In genomic region chr3:189797103-189797850, GRCh38 we compare ENCODE assay signal across 15 cellular contexts.
A peak's percentile ranks its signal among the peaks of the same experiment; 100 is the strongest.
DNase-seq lines count a peak whose midpoint lies in the region; ATAC-seq, FAIRE-seq and TF ChIP-seq lines count a peak whose summit lies in the region.
"Had no signal": no experiment of that assay in that cellular context is flagged by ENCODE, and none has a peak within 500 bp of the region (broad histone marks: within the 10 kb centered on the region; RNA-seq: fewer than 3 reads in every experiment).

No MANE protein-coding gene starts in this region.

- H2BK5ac ChIP-seq in H1 (ENCODE audit: low read depth, low read length): no peak overlapping the region
- no peak overlapping the region for H2BK5ac ChIP-seq in mesendoderm (ENCODE audit: low read length)

- H2BK15ac ChIP-seq in H1 (ENCODE audit: low read length) (no peak overlapping the region), mesendoderm (replicated peaks; ENCODE audit: low read depth) (no peak overlapping the region)

- TF ChIP-seq RAD21 in H1 (IDR thresholded peaks at IDR 0.05 in 1 of 2, conservative IDR thresholded peaks at IDR 0.05 in 1 of 2; ENCODE audit: low read depth in 2 of 2, low read length in 2 of 2): no peak

- no peak overlapping the region for H2BK120ac ChIP-seq in H1 (replicated peaks; ENCODE audit: low read depth, low read length)
- no peak overlapping the region for H2BK120ac ChIP-seq in mesendoderm (ENCODE audit: low read depth, low read length)

- POLR2A ChIA-PET in H1 (lab: Charles Lee; ENCODE audit: partially characterized antibody) (interaction anchor here (0.5 kb wide), 1 partner anchor 17 kb away, joined by 4 read pairs; no protein-coding TSS in a partner anchor), GM10248 (lab: Yijun Ruan, JAX) (no interaction called here)

- no peaks in the 10 kb centered on the region for H3K79me1 ChIP-seq in H1 (ENCODE audit: low read depth, low read length)
- no peaks in the 10 kb centered on the region for H3K79me1 ChIP-seq in mesendoderm (ENCODE audit: low read length)

- H3K27ac ChIP-seq in H1 (ENCODE audit: low read depth, low read length) (no peak overlapping the region), mesendoderm (ENCODE audit: low read depth, low read length) (no peak overlapping the region), suprapubic skin (peak overlapping the region; percentile 79), upper lobe of left lung (no peak overlapping the region)
- H3K27ac ChIP-seq: BLaER1 treated with 17β-estradiol and CSF1 and Interleukin-3, amounts not matched to agents 10 nM and 100 nM had no signal

- H4K8ac ChIP-seq in H1 (ENCODE audit: extremely low read depth, insufficient read depth, low read length) (no peak overlapping the region), mesendoderm (ENCODE audit: low read depth, low read length) (no peak overlapping the region)

- H3K4me2 ChIP-seq in H1 (ENCODE audit: insufficient read depth in 1 of 2, low read depth in 2 of 2, low read length in 2 of 2): no peak overlapping the region
- H3K4me2 ChIP-seq in mesendoderm (ENCODE audit: low read length): no peak overlapping the region
- H3K4me2 ChIP-seq: BLaER1 treated with 17β-estradiol and CSF1 and Interleukin-3, amounts not matched to agents 10 nM and 100 nM; SK-N-SH had no signal

- H3K27me3 ChIP-seq in H1 (replicated peaks in 1 of 4; ENCODE audit: control insufficient read depth in 3 of 4, extremely low read depth in 1 of 4, insufficient read depth in 3 of 4, low read length in 3 of 4) (peaks cover 2 to 16% (median 5%) of the 10 kb centered on the region in 4 experiments), mesendoderm (ENCODE audit: insufficient read depth, low read length, poor library complexity) (no peaks in the 10 kb centered on the region), suprapubic skin (no peaks in the 10 kb centered on the region), upper lobe of left lung (no peaks in the 10 kb centered on the region)
- H3K27me3 ChIP-seq: BLaER1 treated with 17β-estradiol and CSF1 and Interleukin-3, amounts not matched to agents 10 nM and 100 nM had no signal

- no peak overlapping the region for H2BK20ac ChIP-seq in H1 (ENCODE audit: low read length)

- ATAC-seq in upper lobe of left lung (ENCODE audit: low FRiP score in 2 of 2): no peak
- no peak for ATAC-seq in HG02970 (IDR thresholded peaks at IDR 0.05; ENCODE audit: low FRiP score, unreplicated experiment)
- ATAC-seq: PC-3 had no signal

- TF ChIP-seq CTCF in H1 (IDR thresholded peaks at IDR 0.05; ENCODE audit: control extremely low read depth in 1 of 3, insufficient read depth in 1 of 3, low read depth in 1 of 3, low read length in 3 of 3): no peak
- no peak for TF ChIP-seq CTCF in suprapubic skin (IDR thresholded peaks at IDR 0.05)
- TF ChIP-seq CTCF in GM10248 (IDR thresholded peaks at IDR 0.05; ENCODE audit: control extremely low read depth, extremely low read depth, low read depth, missing control alignments): no peak
- no peak for TF ChIP-seq CTCF in upper lobe of left lung (IDR thresholded peaks at IDR 0.05)

- H3K4me1 ChIP-seq in H1 (replicated peaks in 1 of 4; ENCODE audit: control insufficient read depth in 3 of 4, insufficient read depth in 4 of 4, low read length in 3 of 4) (peaks cover 0 to 3% (median 0%) of the 10 kb centered on the region in 4 experiments; a peak in 1 of 7 replicates), mesendoderm (ENCODE audit: control insufficient read depth, low read depth, low read length) (no peaks in the 10 kb centered on the region), suprapubic skin (peaks cover 34% of the 10 kb centered on the region), upper lobe of left lung (no peaks in the 10 kb centered on the region)
- H3K4me1 ChIP-seq: BLaER1 treated with 17β-estradiol and CSF1 and Interleukin-3, amounts not matched to agents 10 nM and 100 nM; HAP-1 had no signal

- peak; percentile 53 for DNase-seq in NCI-H82 (lab: John Stamatoyannopoulos, UW)
- no peak for DNase-seq in H1 (ENCODE audit: low read depth in 1 of 2, low spot score in 2 of 2)
- no peak for DNase-seq in mesendoderm
- DNase-seq in suprapubic skin (ENCODE audit: low spot score in 2 of 2): no peak
- DNase-seq in GM10248 (ENCODE audit: extremely low spot score): no peak
- DNase-seq in upper lobe of left lung: no peak
- DNase-seq: DMS 273 treated with DMSO at 0.1 percent for 48 hours, NCI-H1105 treated with DMSO at 0.1 percent for 48 hours, NCI-H1930, NCI-H510A treated with DMSO at 0.1 percent for 48 hours, PC-3, SK-N-SH had no signal

- H3K18ac ChIP-seq in H1 (ENCODE audit: extremely low read depth, low read length): no peak overlapping the region
- H3K18ac ChIP-seq in mesendoderm (ENCODE audit: low read length): peak overlapping the region; percentile 80

- no peaks in the 10 kb centered on the region for H3K23me2 ChIP-seq in H1 (ENCODE audit: low read depth, low read length)

- no peak for TF ChIP-seq POLR2A in H1 (IDR thresholded peaks at IDR 0.05; ENCODE audit: control extremely low read depth in 1 of 2, low read depth in 2 of 2, low read length in 2 of 2)
- TF ChIP-seq POLR2A in suprapubic skin (IDR thresholded peaks at IDR 0.05): no peak
- TF ChIP-seq POLR2A in upper lobe of left lung (IDR thresholded peaks at IDR 0.05): no peak

- 86% methylated on average over 5 of the region's 5 CpGs; no CpG with 5 or more reads in 1 of the 2 experiments for WGBS in H1 (ENCODE audit: extremely low coverage in 1 of 2, insufficient coverage in 1 of 2, insufficient read length in 1 of 2, insufficient replicate concordance in 2 of 2, low coverage in 1 of 2, low lambda C conversion rate in 2 of 2, missing lambda C conversion rate in 1 of 2), 2 experiments
- WGBS in mesendoderm (ENCODE audit: extremely low coverage, insufficient coverage, low lambda C conversion rate): no CpG with 5 or more reads among the region's 5 CpGs
- WGBS in suprapubic skin: 54% methylated on average over 5 of the region's 5 CpGs
- WGBS in upper lobe of left lung, 2 donors: 78 to 85% methylated on average over 5 of the region's 5 CpGs

- no peak overlapping the region for H3K14ac ChIP-seq in H1 (ENCODE audit: insufficient read length)

- FAIRE-seq in H1 (lab: Jason Lieb, UNC): peak; percentile 36

- H2AFZ ChIP-seq in H1 (ENCODE audit: low read length): no peak overlapping the region

- TF ChIP-seq EP300 in H1 (IDR thresholded peaks at IDR 0.05; ENCODE audit: borderline replicate concordance in 1 of 2, low read depth in 2 of 2, low read length in 2 of 2) (no peak), suprapubic skin (IDR thresholded peaks at IDR 0.05) (no peak), upper lobe of left lung (IDR thresholded peaks at IDR 0.05) (no peak)

- H3K23ac ChIP-seq in H1 (ENCODE audit: insufficient read length) (no peak overlapping the region), mesendoderm (ENCODE audit: low read length) (no peak overlapping the region)

- no peaks in the 10 kb centered on the region for H3K9me3 ChIP-seq in H1 (ENCODE audit: insufficient read depth in 2 of 2, low read depth in 1 of 2, low read length in 1 of 2)
- no peaks in the 10 kb centered on the region for H3K9me3 ChIP-seq in suprapubic skin
- no peaks in the 10 kb centered on the region for H3K9me3 ChIP-seq in upper lobe of left lung
- H3K9me3 ChIP-seq: BLaER1 treated with 17β-estradiol and CSF1 and Interleukin-3, amounts not matched to agents 10 nM and 100 nM; HAP-1; SK-N-SH had no signal

- no peak overlapping the region for H2AK5ac ChIP-seq in H1 (ENCODE audit: low read depth, low read length)
- no peak overlapping the region for H2AK5ac ChIP-seq in mesendoderm (ENCODE audit: low read length)

- no peaks in the 10 kb centered on the region for H3K79me2 ChIP-seq in H1 (ENCODE audit: control insufficient read depth in 1 of 2, insufficient read depth in 2 of 2, low read length in 2 of 2)
- no peaks in the 10 kb centered on the region for H3K79me2 ChIP-seq in mesendoderm (ENCODE audit: control insufficient read depth, insufficient read depth, low read length)

- CTCF ChIA-PET in H1 (lab: Charles Lee; ENCODE audit: partially characterized antibody): interaction anchor here (0.6 to 1.2 kb wide), 4 partner anchors 9 to 409 kb away, joined by 3 to 4 read pairs (median 3); no protein-coding TSS in a partner anchor
- CTCF ChIA-PET in GM10248 (lab: Yijun Ruan, JAX): interaction anchor here (0.9 to 2.5 kb wide), 6 partner anchors 10 to 99 kb away, joined by 3 to 8 read pairs (median 4); no protein-coding TSS in a partner anchor

- H3K4ac ChIP-seq in H1 (replicated peaks; ENCODE audit: insufficient read length, low read depth, low read length) (no peak overlapping the region), mesendoderm (ENCODE audit: low read depth, low read length) (no peak overlapping the region)

- no peak overlapping the region for H4K91ac ChIP-seq in H1 (replicated peaks; ENCODE audit: insufficient read length, low read length)

- H3K36me3 ChIP-seq in H1 (ENCODE audit: control insufficient read depth in 2 of 4, insufficient read depth in 4 of 4, low read length in 3 of 4) (no peaks in the 10 kb centered on the region), mesendoderm (ENCODE audit: control insufficient read depth, insufficient read depth, low read length) (no peaks in the 10 kb centered on the region), suprapubic skin (no peaks in the 10 kb centered on the region), upper lobe of left lung (no peaks in the 10 kb centered on the region)
- H3K36me3 ChIP-seq: BLaER1 treated with 17β-estradiol and CSF1 and Interleukin-3, amounts not matched to agents 10 nM and 100 nM; HAP-1 had no signal

- H3K9ac ChIP-seq in H1 (replicated peaks in 1 of 4; ENCODE audit: extremely low read depth in 1 of 4, low read depth in 3 of 4, low read length in 3 of 4) (no peak overlapping the region), mesendoderm (ENCODE audit: low read length) (no peak overlapping the region)
- H3K9ac ChIP-seq: BLaER1 treated with 17β-estradiol and CSF1 and Interleukin-3, amounts not matched to agents 10 nM and 100 nM; SK-N-SH had no signal

- H4K5ac ChIP-seq in H1 (ENCODE audit: insufficient read length, low read depth, low read length): no peak overlapping the region
- H4K5ac ChIP-seq in mesendoderm (ENCODE audit: low read length): no peak overlapping the region

- H4K20me1 ChIP-seq in H1 (replicated peaks in 1 of 2; ENCODE audit: control insufficient read depth in 1 of 2, insufficient read depth in 2 of 2, low read length in 2 of 2): no peaks in the 10 kb centered on the region
- H4K20me1 ChIP-seq: BLaER1 treated with 17β-estradiol and CSF1 and Interleukin-3, amounts not matched to agents 10 nM and 100 nM had no signal

- H2BK12ac ChIP-seq in H1 (ENCODE audit: low read depth, low read length): no peak overlapping the region

- H3K56ac ChIP-seq in H1 (replicated peaks; ENCODE audit: insufficient read length, low read depth, low read length) (no peak overlapping the region), mesendoderm (ENCODE audit: low read length) (no peak overlapping the region)

- H3K4me3 ChIP-seq in H1 (ENCODE audit: extremely low read depth in 1 of 4, insufficient read depth in 2 of 4, low read depth in 3 of 4, low read length in 4 of 4): no peak overlapping the region
- H3K4me3 ChIP-seq in mesendoderm (ENCODE audit: low read length): no peak overlapping the region
- peak overlapping the region; percentile 7 for H3K4me3 ChIP-seq in suprapubic skin
- no peak overlapping the region for H3K4me3 ChIP-seq in upper lobe of left lung
- H3K4me3 ChIP-seq: BLaER1 treated with 17β-estradiol and CSF1 and Interleukin-3, amounts not matched to agents 10 nM and 100 nM; HAP-1 had no signal

TF ChIP-seq in H1, 55 proteins besides CTCF, POLR2A, EP300 and RAD21 (continues in another document):
- TF ChIP-seq CTBP2 (IDR thresholded peaks at IDR 0.05; ENCODE audit: borderline replicate concordance, insufficient read depth, insufficient read length, low read length): no peak
